In genomic region chr11:22359295-22359694, GRCh38 we compare ENCODE assay signal across 31 cellular contexts. TPM values are rescaled to one million over a fixed set of nuclear protein-coding genes. Genes with fewer than 3 reads are reported as not detected.
"Had no signal": no experiment of that assay in that cellular context is flagged by ENCODE, and none has a peak within 500 bp of the region (broad histone marks: within the 10 kb centered on the region; RNA-seq: fewer than 3 reads in every experiment).

No MANE protein-coding gene starts in this region.

- H3K27me3 ChIP-seq: brain microvascular endothelial cell, cardiac muscle cell, colonic mucosa, esophagus muscularis mucosa had no signal

- H3K9me3 ChIP-seq: colonic mucosa, esophagus muscularis mucosa, heart left ventricle had no signal

- H3K9me3 Mint-ChIP-seq: activated CD4-positive, alpha-beta memory T cell treated with anti-CD3 and anti-CD28 coated beads for 36 hours; activated CD4-positive, alpha-beta T cell treated with anti-CD3 and anti-CD28 coated beads, Interleukin-2, amount 10 ng/mL, durations not matched to agents 24 days and 14 days; activated naive CD4-positive, alpha-beta T cell treated with anti-CD3 and anti-CD28 coated beads, Interleukin-2, amount 10 ng/mL, durations not matched to agents 7 days and 5 days; activated naive CD4-positive, alpha-beta T cell treated with anti-CD3 and anti-CD28 coated beads, Interleukin-2, amount 50 U/mL, for 72 hours; activated naive CD8-positive, alpha-beta T cell treated with anti-CD3 and anti-CD28 coated beads, Interleukin-2, amount 10 ng/mL, durations not matched to agents 7 days and 5 days; activated T-cell treated with anti-CD3 and anti-CD28 coated beads, Interleukin-2, amount 50 U/mL, for 24 hours; activated T-cell treated with anti-CD3 and anti-CD28 coated beads, Interleukin-2, amount 50 U/mL, for 72 hours had no signal

- H3K4me1 Mint-ChIP-seq: activated CD4-positive, alpha-beta T cell treated with anti-CD3 and anti-CD28 coated beads for 36 hours; activated CD4-positive, alpha-beta T cell treated with anti-CD3 and anti-CD28 coated beads, Interleukin-2, amount 10 ng/mL, durations not matched to agents 24 days and 14 days; activated naive CD4-positive, alpha-beta T cell treated with anti-CD3 and anti-CD28 coated beads, Interleukin-2, amount 10 ng/mL, durations not matched to agents 7 days and 5 days; activated naive CD8-positive, alpha-beta T cell treated with anti-CD3 and anti-CD28 coated beads, Interleukin-2, amount 10 ng/mL, durations not matched to agents 7 days and 5 days had no signal

- DNase-seq: activated CD4-positive, alpha-beta memory T cell treated with anti-CD3 and anti-CD28 coated beads for 36 hours; activated CD4-positive, alpha-beta T cell treated with anti-CD3 and anti-CD28 coated beads for 36 hours; activated CD4-positive, alpha-beta T cell treated with anti-CD3 and anti-CD28 coated beads, Interleukin-2, amount 10 ng/mL, durations not matched to agents 24 days and 14 days; activated CD4-positive, CD25-positive, alpha-beta regulatory T cell; activated CD4-positive, CD25-positive, alpha-beta regulatory T cell treated with anti-CD3 and anti-CD28 coated beads, Interleukin-2, amount 50 U/mL, for 72 hours; activated CD8-positive, alpha-beta memory T cell treated with anti-CD3 and anti-CD28 coated beads, Interleukin-2, amount 50 U/mL, for 48 hours; activated CD8-positive, alpha-beta T cell treated with anti-CD3 and anti-CD28 coated beads, Interleukin-2, amount 10 ng/mL, durations not matched to agents 7 days and 5 days; activated gamma-delta T cell; activated naive CD4-positive, alpha-beta T cell; activated naive CD4-positive, alpha-beta T cell treated with anti-CD3 and anti-CD28 coated beads, Interleukin-2, amount 10 ng/mL, durations not matched to agents 7 days and 5 days; activated naive CD8-positive, alpha-beta T cell treated with anti-CD3 and anti-CD28 coated beads, Interleukin-2, amount 10 ng/mL, durations not matched to agents 7 days and 5 days; activated T-cell treated with anti-CD3 and anti-CD28 coated beads for 4 hours; activated T-cell treated with anti-CD3 and anti-CD28 coated beads, Interleukin-2, amount 50 U/mL, for 24 hours; activated T-cell treated with anti-CD3 and anti-CD28 coated beads, Interleukin-2, amount 50 U/mL, for 72 hours; brain microvascular endothelial cell; central memory CD4-positive, alpha-beta T cell; cerebellar nuclear complex; colonic mucosa; effector CD8-positive, alpha-beta T cell; erythroblast; foreskin melanocyte; heart left ventricle; T-helper 1 cell; T-helper 2 cell had no signal

- H3K27ac ChIP-seq: brain microvascular endothelial cell, cardiac muscle cell, colonic mucosa, esophagus muscularis mucosa, heart left ventricle had no signal

- H3K4me3 ChIP-seq: cardiac muscle cell, colonic mucosa, esophagus muscularis mucosa, heart left ventricle had no signal

- H3K36me3 ChIP-seq: brain microvascular endothelial cell, cardiac muscle cell, colonic mucosa, esophagus muscularis mucosa, heart left ventricle had no signal

- H3K27ac Mint-ChIP-seq: activated CD4-positive, alpha-beta memory T cell treated with anti-CD3 and anti-CD28 coated beads for 36 hours; activated CD4-positive, alpha-beta T cell treated with anti-CD3 and anti-CD28 coated beads for 36 hours; activated CD4-positive, alpha-beta T cell treated with anti-CD3 and anti-CD28 coated beads, Interleukin-2, amount 10 ng/mL, durations not matched to agents 24 days and 14 days; activated CD8-positive, alpha-beta T cell treated with anti-CD3 and anti-CD28 coated beads, Interleukin-2, amount 10 ng/mL, durations not matched to agents 7 days and 5 days; activated naive CD4-positive, alpha-beta T cell treated with anti-CD3 and anti-CD28 coated beads, Interleukin-2, amount 10 ng/mL, durations not matched to agents 7 days and 5 days; activated naive CD4-positive, alpha-beta T cell treated with anti-CD3 and anti-CD28 coated beads, Interleukin-2, amount 50 U/mL, for 72 hours; activated naive CD8-positive, alpha-beta T cell treated with anti-CD3 and anti-CD28 coated beads, Interleukin-2, amount 10 ng/mL, durations not matched to agents 7 days and 5 days; activated T-cell treated with anti-CD3 and anti-CD28 coated beads, Interleukin-2, amount 50 U/mL, for 24 hours; activated T-cell treated with anti-CD3 and anti-CD28 coated beads, Interleukin-2, amount 50 U/mL, for 72 hours had no signal

- H3K4me3 Mint-ChIP-seq: activated CD4-positive, alpha-beta memory T cell treated with anti-CD3 and anti-CD28 coated beads for 36 hours; activated CD4-positive, alpha-beta T cell treated with anti-CD3 and anti-CD28 coated beads for 36 hours; activated CD4-positive, alpha-beta T cell treated with anti-CD3 and anti-CD28 coated beads, Interleukin-2, amount 10 ng/mL, durations not matched to agents 24 days and 14 days; activated CD8-positive, alpha-beta T cell treated with anti-CD3 and anti-CD28 coated beads, Interleukin-2, amount 10 ng/mL, durations not matched to agents 7 days and 5 days; activated naive CD4-positive, alpha-beta T cell treated with anti-CD3 and anti-CD28 coated beads, Interleukin-2, amount 10 ng/mL, durations not matched to agents 7 days and 5 days; activated naive CD8-positive, alpha-beta T cell treated with anti-CD3 and anti-CD28 coated beads, Interleukin-2, amount 10 ng/mL, durations not matched to agents 7 days and 5 days; activated T-cell treated with anti-CD3 and anti-CD28 coated beads, Interleukin-2, amount 50 U/mL, for 24 hours; activated T-cell treated with anti-CD3 and anti-CD28 coated beads, Interleukin-2, amount 50 U/mL, for 72 hours had no signal

- H3K4me1 ChIP-seq: colonic mucosa, esophagus muscularis mucosa, heart left ventricle had no signal

- ATAC-seq: activated CD4-positive, alpha-beta T cell treated with anti-CD3 and anti-CD28 coated beads for 36 hours; activated CD8-positive, alpha-beta T cell treated with anti-CD3 and anti-CD28 coated beads, Interleukin-2, amount 10 ng/mL, durations not matched to agents 7 days and 5 days; activated naive CD4-positive, alpha-beta T cell treated with anti-CD3 and anti-CD28 coated beads, Interleukin-2, amount 50 U/mL, for 72 hours; activated T-cell treated with anti-CD3 and anti-CD28 coated beads, Interleukin-2, amount 50 U/mL, for 72 hours; heart left ventricle had no signal

- H3K36me3 Mint-ChIP-seq: activated CD4-positive, alpha-beta memory T cell treated with anti-CD3 and anti-CD28 coated beads for 36 hours; activated naive CD4-positive, alpha-beta T cell treated with anti-CD3 and anti-CD28 coated beads, Interleukin-2, amount 10 ng/mL, durations not matched to agents 7 days and 5 days; activated naive CD4-positive, alpha-beta T cell treated with anti-CD3 and anti-CD28 coated beads, Interleukin-2, amount 50 U/mL, for 72 hours; activated naive CD8-positive, alpha-beta T cell treated with anti-CD3 and anti-CD28 coated beads, Interleukin-2, amount 10 ng/mL, durations not matched to agents 7 days and 5 days had no signal

RNA-seq across cellular contexts. Expression of gene SLC17A6, which starts 21.1 kb away (rescaled TPM):
- total RNA-seq: activated CD4-positive, alpha-beta memory T cell treated with anti-CD3 and anti-CD28 coated beads for 36 hours; activated CD4-positive, alpha-beta T cell treated with anti-CD3 and anti-CD28 coated beads for 36 hours; activated CD4-positive, alpha-beta T cell treated with anti-CD3 and anti-CD28 coated beads, Interleukin-2, amount 10 ng/mL, durations not matched to agents 24 days and 14 days; activated CD8-positive, alpha-beta memory T cell treated with anti-CD3 and anti-CD28 coated beads for 36 hours; activated CD8-positive, alpha-beta T cell treated with anti-CD3 and anti-CD28 coated beads, Interleukin-2, amount 10 ng/mL, durations not matched to agents 7 days and 5 days; activated naive CD4-positive, alpha-beta T cell treated with anti-CD3 and anti-CD28 coated beads, Interleukin-2, amount 50 U/mL, for 72 hours; activated naive CD8-positive, alpha-beta T cell treated with anti-CD3 and anti-CD28 coated beads, Interleukin-2, amount 10 ng/mL, durations not matched to agents 7 days and 5 days; activated T-cell treated with anti-CD3 and anti-CD28 coated beads, Interleukin-2, amount 50 U/mL, for 72 hours; astrocyte; cardiac muscle cell; colonic mucosa; dermis microvascular lymphatic vessel endothelial cell; endothelial cell of umbilical vein; esophagus muscularis mucosa; heart left ventricle had no signal
